Comparison of ENCODE assay signal across 1 cellular context in the genomic region with DNA sequence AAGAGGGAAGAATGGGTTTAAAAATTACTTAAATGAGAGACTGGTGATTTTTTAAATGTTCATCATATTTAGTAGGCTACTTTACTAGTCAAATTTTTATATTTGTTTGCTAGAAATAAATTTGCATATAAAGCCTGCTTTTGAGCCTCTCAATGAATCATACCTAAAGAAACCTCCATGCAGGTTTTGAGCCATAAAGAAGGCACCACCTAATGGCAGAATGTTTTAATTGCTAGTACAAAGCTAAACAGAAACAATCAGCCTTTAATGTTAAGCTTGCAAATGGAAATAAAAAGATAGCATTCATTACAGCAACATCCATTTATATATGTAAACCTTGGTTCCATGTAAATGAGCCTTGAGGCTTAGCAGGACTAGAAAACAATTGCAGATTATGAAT.
TF ChIP-seq lines count a peak whose summit lies in the region.

No MANE protein-coding gene starts in this region.

TF ChIP-seq in HCT116, 20 proteins besides CTCF, POLR2A, EP300 and RAD21 (continued from another document):
- TF ChIP-seq, protein P1, sequence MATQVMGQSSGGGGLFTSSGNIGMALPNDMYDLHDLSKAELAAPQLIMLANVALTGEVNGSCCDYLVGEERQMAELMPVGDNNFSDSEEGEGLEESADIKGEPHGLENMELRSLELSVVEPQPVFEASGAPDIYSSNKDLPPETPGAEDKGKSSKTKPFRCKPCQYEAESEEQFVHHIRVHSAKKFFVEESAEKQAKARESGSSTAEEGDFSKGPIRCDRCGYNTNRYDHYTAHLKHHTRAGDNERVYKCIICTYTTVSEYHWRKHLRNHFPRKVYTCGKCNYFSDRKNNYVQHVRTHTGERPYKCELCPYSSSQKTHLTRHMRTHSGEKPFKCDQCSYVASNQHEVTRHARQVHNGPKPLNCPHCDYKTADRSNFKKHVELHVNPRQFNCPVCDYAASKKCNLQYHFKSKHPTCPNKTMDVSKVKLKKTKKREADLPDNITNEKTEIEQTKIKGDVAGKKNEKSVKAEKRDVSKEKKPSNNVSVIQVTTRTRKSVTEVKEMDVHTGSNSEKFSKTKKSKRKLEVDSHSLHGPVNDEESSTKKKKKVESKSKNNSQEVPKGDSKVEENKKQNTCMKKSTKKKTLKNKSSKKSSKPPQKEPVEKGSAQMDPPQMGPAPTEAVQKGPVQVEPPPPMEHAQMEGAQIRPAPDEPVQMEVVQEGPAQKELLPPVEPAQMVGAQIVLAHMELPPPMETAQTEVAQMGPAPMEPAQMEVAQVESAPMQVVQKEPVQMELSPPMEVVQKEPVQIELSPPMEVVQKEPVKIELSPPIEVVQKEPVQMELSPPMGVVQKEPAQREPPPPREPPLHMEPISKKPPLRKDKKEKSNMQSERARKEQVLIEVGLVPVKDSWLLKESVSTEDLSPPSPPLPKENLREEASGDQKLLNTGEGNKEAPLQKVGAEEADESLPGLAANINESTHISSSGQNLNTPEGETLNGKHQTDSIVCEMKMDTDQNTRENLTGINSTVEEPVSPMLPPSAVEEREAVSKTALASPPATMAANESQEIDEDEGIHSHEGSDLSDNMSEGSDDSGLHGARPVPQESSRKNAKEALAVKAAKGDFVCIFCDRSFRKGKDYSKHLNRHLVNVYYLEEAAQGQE (IDR thresholded peaks at IDR 0.05; ENCODE audit: low read depth): no peak
- TF ChIP-seq, protein P2, sequence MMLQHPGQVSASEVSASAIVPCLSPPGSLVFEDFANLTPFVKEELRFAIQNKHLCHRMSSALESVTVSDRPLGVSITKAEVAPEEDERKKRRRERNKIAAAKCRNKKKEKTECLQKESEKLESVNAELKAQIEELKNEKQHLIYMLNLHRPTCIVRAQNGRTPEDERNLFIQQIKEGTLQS (IDR thresholded peaks at IDR 0.05): no peak
- no peak for TF ChIP-seq EZH2 (IDR thresholded peaks at IDR 0.05)
- no peak for TF ChIP-seq SIN3A (IDR thresholded peaks at IDR 0.05; ENCODE audit: low read depth)
- TF ChIP-seq EGR1 (IDR thresholded peaks at IDR 0.05; ENCODE audit: low read depth): no peak
- TF ChIP-seq YY1 (IDR thresholded peaks at IDR 0.05; ENCODE audit: extremely low read depth, insufficient replicate concordance, low read depth, low read length): no peak
- TF ChIP-seq TCF7L2 (IDR thresholded peaks at IDR 0.05; ENCODE audit: borderline replicate concordance, extremely low read depth, insufficient read depth, insufficient read length): no peak
TF ChIP-seq in HCT116: peak in this region for 0.
